1 cellular context compared by ENCODE assay signal in genomic region chr6:136250686-136251008, GRCh38.
TF ChIP-seq lines count a peak whose summit lies in the region.

No MANE protein-coding gene starts in this region.

TF ChIP-seq in HepG2, 621 proteins besides CTCF, POLR2A, EP300 and RAD21 (continues in another document):
- TF ChIP-seq NFIC (IDR thresholded peaks at IDR 0.05; ENCODE audit: low read length), result 0 out of 2 replicates have a peak, but pooled peaks have one; percentile 17
- 0 out of 2 replicates have a peak, but pooled peaks have one; percentile 8 for TF ChIP-seq TBP (CRISPR knock-in tag; IDR thresholded peaks at IDR 0.05)
- no peak for TF ChIP-seq SETDB1 (CRISPR knock-in tag; IDR thresholded peaks at IDR 0.05; ENCODE audit: borderline replicate concordance)
- TF ChIP-seq ZNF230 (CRISPR knock-in tag; IDR thresholded peaks at IDR 0.05), result peak; percentile 52; the same call in 1 of the 2 replicates
- TF ChIP-seq NR2F1 (CRISPR knock-in tag; IDR thresholded peaks at IDR 0.05), result 0 out of 4 replicates have a peak, but pooled peaks of 1 of the 2 experiments have one; percentile 31
- TF ChIP-seq, protein P1, sequence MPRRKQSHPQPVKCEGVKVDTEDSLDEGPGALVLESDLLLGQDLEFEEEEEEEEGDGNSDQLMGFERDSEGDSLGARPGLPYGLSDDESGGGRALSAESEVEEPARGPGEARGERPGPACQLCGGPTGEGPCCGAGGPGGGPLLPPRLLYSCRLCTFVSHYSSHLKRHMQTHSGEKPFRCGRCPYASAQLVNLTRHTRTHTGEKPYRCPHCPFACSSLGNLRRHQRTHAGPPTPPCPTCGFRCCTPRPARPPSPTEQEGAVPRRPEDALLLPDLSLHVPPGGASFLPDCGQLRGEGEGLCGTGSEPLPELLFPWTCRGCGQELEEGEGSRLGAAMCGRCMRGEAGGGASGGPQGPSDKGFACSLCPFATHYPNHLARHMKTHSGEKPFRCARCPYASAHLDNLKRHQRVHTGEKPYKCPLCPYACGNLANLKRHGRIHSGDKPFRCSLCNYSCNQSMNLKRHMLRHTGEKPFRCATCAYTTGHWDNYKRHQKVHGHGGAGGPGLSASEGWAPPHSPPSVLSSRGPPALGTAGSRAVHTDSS (CRISPR knock-in tag; conservative IDR thresholded peaks at IDR 0.05), result no peak
- no peak for TF ChIP-seq ZNF337 (CRISPR knock-in tag; IDR thresholded peaks at IDR 0.05; ENCODE audit: borderline replicate concordance, low read depth)
- no peak for TF ChIP-seq TSC22D2 (CRISPR knock-in tag; IDR thresholded peaks at IDR 0.05; ENCODE audit: borderline replicate concordance)
- TF ChIP-seq ZNF749 (CRISPR knock-in tag; IDR thresholded peaks at IDR 0.05; ENCODE audit: borderline replicate concordance), result no peak
- peak; percentile 6; the same call in 1 of the 2 replicates for TF ChIP-seq ZNF441 (CRISPR knock-in tag; IDR thresholded peaks at IDR 0.05; ENCODE audit: borderline replicate concordance)
- TF ChIP-seq NBN (conservative IDR thresholded peaks at IDR 0.05), result no peak
- TF ChIP-seq, protein P2, sequence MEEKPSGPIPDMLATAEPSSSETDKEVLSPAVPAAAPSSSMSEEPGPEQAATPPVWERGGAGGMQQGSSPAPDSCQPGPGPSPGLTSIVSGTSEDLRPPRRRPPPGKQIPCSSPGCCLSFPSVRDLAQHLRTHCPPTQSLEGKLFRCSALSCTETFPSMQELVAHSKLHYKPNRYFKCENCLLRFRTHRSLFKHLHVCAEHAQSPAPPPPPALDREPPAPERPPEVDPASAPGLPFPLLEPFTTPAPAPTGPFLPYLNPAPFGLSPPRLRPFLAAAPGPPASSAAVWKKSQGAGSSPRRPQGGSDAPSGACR (CRISPR knock-in tag; IDR thresholded peaks at IDR 0.05), result no peak
- TF ChIP-seq ZNF263 (CRISPR knock-in tag; IDR thresholded peaks at IDR 0.05), result 0 out of 2 replicates have a peak, but pooled peaks have one; percentile 2
- TF ChIP-seq ZBTB3 (CRISPR knock-in tag; IDR thresholded peaks at IDR 0.05; ENCODE audit: borderline replicate concordance, low read depth), result no peak
- TF ChIP-seq MAFK (conservative IDR thresholded peaks at IDR 0.05 in 1 of 2, IDR thresholded peaks at IDR 0.05 in 1 of 2; ENCODE audit: low read length in 2 of 2), result no peak
- 0 out of 2 replicates have a peak, but pooled peaks have one; percentile 3 for TF ChIP-seq ZNF563 (CRISPR knock-in tag; IDR thresholded peaks at IDR 0.05)
- TF ChIP-seq ARNT (IDR thresholded peaks at IDR 0.05), result no peak
- peak; percentile 3; the same call in 1 of the 2 replicates for TF ChIP-seq MED1 (CRISPR knock-in tag; IDR thresholded peaks at IDR 0.05)
- no peak for TF ChIP-seq NFE2L2 (IDR thresholded peaks at IDR 0.05; ENCODE audit: low read length)
- 0 out of 2 replicates have a peak, but pooled peaks have one; percentile 5 for TF ChIP-seq ERF (CRISPR knock-in tag; IDR thresholded peaks at IDR 0.05)
- TF ChIP-seq ZNF607 (CRISPR knock-in tag; IDR thresholded peaks at IDR 0.05; ENCODE audit: borderline replicate concordance), result no peak
- TF ChIP-seq ZFP91 (CRISPR knock-in tag; IDR thresholded peaks at IDR 0.05; ENCODE audit: borderline replicate concordance), result no peak
- no peak for TF ChIP-seq STAT6 (CRISPR knock-in tag; IDR thresholded peaks at IDR 0.05; ENCODE audit: borderline replicate concordance)
- TF ChIP-seq ZNF790 (CRISPR knock-in tag; IDR thresholded peaks at IDR 0.05; ENCODE audit: borderline replicate concordance), result no peak
- no peak for TF ChIP-seq ZNF550 (CRISPR knock-in tag; IDR thresholded peaks at IDR 0.05; ENCODE audit: borderline replicate concordance)
- TF ChIP-seq, protein P3, sequence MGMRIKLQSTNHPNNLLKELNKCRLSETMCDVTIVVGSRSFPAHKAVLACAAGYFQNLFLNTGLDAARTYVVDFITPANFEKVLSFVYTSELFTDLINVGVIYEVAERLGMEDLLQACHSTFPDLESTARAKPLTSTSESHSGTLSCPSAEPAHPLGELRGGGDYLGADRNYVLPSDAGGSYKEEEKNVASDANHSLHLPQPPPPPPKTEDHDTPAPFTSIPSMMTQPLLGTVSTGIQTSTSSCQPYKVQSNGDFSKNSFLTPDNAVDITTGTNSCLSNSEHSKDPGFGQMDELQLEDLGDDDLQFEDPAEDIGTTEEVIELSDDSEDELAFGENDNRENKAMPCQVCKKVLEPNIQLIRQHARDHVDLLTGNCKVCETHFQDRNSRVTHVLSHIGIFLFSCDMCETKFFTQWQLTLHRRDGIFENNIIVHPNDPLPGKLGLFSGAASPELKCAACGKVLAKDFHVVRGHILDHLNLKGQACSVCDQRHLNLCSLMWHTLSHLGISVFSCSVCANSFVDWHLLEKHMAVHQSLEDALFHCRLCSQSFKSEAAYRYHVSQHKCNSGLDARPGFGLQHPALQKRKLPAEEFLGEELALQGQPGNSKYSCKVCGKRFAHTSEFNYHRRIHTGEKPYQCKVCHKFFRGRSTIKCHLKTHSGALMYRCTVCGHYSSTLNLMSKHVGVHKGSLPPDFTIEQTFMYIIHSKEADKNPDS (CRISPR knock-in tag; IDR thresholded peaks at IDR 0.05), result no peak
- TF ChIP-seq ZNF570 (CRISPR knock-in tag; IDR thresholded peaks at IDR 0.05; ENCODE audit: borderline replicate concordance), result no peak
- peak; percentile 1; the same call in 1 of the 2 replicates for TF ChIP-seq KDM2A (CRISPR knock-in tag; IDR thresholded peaks at IDR 0.05; ENCODE audit: borderline replicate concordance, low read depth)
- no peak for TF ChIP-seq ZNF333 (CRISPR knock-in tag; IDR thresholded peaks at IDR 0.05; ENCODE audit: borderline replicate concordance)
- TF ChIP-seq GTF3A (CRISPR knock-in tag; conservative IDR thresholded peaks at IDR 0.05), result no peak
- 0 out of 2 replicates have a peak, but pooled peaks have one; percentile 6 for TF ChIP-seq JUN (CRISPR knock-in tag; IDR thresholded peaks at IDR 0.05)
- TF ChIP-seq ZSCAN31 (CRISPR knock-in tag; IDR thresholded peaks at IDR 0.05; ENCODE audit: low read depth), result 0 out of 2 replicates have a peak, but pooled peaks have one; percentile 11
- TF ChIP-seq ZNF3 (CRISPR knock-in tag; IDR thresholded peaks at IDR 0.05), result peak; percentile 16; the same call in 1 of the 2 replicates
- TF ChIP-seq KLF12 (CRISPR knock-in tag; IDR thresholded peaks at IDR 0.05; ENCODE audit: borderline replicate concordance), result 0 out of 2 replicates have a peak, but pooled peaks have one; percentile 5
- TF ChIP-seq ZHX2 (IDR thresholded peaks at IDR 0.05; ENCODE audit: low read depth), result no peak
- no peak for TF ChIP-seq ZHX2 (CRISPR knock-in tag; IDR thresholded peaks at IDR 0.05; ENCODE audit: borderline replicate concordance)
- TF ChIP-seq ZNF777 (CRISPR knock-in tag; IDR thresholded peaks at IDR 0.05), result no peak
- 0 out of 2 replicates have a peak, but pooled peaks have one; percentile 17 for TF ChIP-seq KLF6 (CRISPR knock-in tag; IDR thresholded peaks at IDR 0.05)
- TF ChIP-seq, protein P4, sequence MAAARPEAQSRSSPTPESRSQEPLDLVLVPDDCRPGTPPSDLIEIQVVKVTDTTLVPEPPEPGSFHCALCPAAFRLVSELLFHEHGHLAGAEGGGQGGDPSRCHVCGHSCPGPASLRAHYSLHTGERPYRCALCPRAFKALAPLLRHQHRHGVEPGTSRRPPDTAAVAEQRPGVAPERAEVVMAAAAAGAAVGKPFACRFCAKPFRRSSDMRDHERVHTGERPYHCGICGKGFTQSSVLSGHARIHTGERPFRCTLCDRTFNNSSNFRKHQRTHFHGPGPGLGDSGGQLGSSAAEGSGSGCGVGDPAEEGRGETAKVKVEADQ (CRISPR knock-in tag; IDR thresholded peaks at IDR 0.05; ENCODE audit: borderline replicate concordance), result 0 out of 2 replicates have a peak, but pooled peaks have one; percentile 11
- TF ChIP-seq ZNF766 (CRISPR knock-in tag; IDR thresholded peaks at IDR 0.05; ENCODE audit: borderline replicate concordance), result peak; percentile 31; the same call in 1 of the 2 replicates
- no peak for TF ChIP-seq SIN3A (IDR thresholded peaks at IDR 0.05; ENCODE audit: borderline replicate concordance, low read depth, low read length)
- no peak for TF ChIP-seq E2F1 (CRISPR knock-in tag; IDR thresholded peaks at IDR 0.05)
- no peak for TF ChIP-seq SNAPC5 (CRISPR knock-in tag; IDR thresholded peaks at IDR 0.05; ENCODE audit: borderline replicate concordance)
- peak; percentile 0; the same call in 1 of the 2 replicates for TF ChIP-seq ZNF121 (CRISPR knock-in tag; IDR thresholded peaks at IDR 0.05)
- TF ChIP-seq ATF4 (CRISPR knock-in tag; IDR thresholded peaks at IDR 0.05), result 0 out of 4 replicates have a peak, but pooled peaks of 1 of the 2 experiments have one; percentile 37
- TF ChIP-seq GATAD2A (CRISPR knock-in tag; IDR thresholded peaks at IDR 0.05), result no peak
- TF ChIP-seq YEATS4 (CRISPR knock-in tag; IDR thresholded peaks at IDR 0.05; ENCODE audit: borderline replicate concordance), result no peak
- TF ChIP-seq NFE2 (CRISPR knock-in tag; IDR thresholded peaks at IDR 0.05), result no peak
